Comparison of ENCODE assay signal across 19 cellular contexts in the genomic region with DNA sequence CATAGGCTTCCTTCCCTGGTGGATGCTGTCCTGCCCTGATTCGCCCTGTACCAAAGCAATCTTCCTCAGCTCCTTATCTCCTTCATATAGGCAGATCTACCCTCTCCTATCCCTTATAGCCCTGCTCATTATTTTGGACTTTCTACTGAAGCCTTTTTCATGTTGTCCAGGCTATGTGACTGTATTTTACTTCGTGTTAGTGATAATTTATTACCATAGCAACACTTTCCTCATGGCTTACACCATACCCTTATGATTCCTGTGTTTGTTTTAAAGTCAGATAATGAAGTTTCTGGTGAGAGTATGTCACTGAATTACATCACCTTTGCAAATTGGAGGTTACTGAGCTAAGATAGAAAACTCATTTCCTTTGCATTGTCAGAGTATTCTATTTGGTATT.
A peak's percentile ranks its signal among the peaks of the same experiment; 100 is the strongest.
DNase-seq lines count a peak whose midpoint lies in the region; ATAC-seq, FAIRE-seq and TF ChIP-seq lines count a peak whose summit lies in the region.
"Had no signal": no experiment of that assay in that cellular context is flagged by ENCODE, and none has a peak within 500 bp of the region (broad histone marks: within the 10 kb centered on the region; RNA-seq: fewer than 3 reads in every experiment).

No MANE protein-coding gene starts in this region.

- H3K4me2 ChIP-seq in K562 (ENCODE audit: insufficient read depth, low read length): no peak overlapping the region

- no peaks in the 10 kb centered on the region for H3K36me3 ChIP-seq in K562 (ENCODE audit: control insufficient read depth, insufficient read depth, low read length)
- H3K36me3 ChIP-seq: heart left ventricle, sigmoid colon had no signal

- H2AFZ ChIP-seq in K562 (ENCODE audit: low read depth, low read length): no peak overlapping the region

- no peak overlapping the region for H3K4me3 ChIP-seq in K562
- H3K4me3 ChIP-seq: heart left ventricle, sigmoid colon had no signal

- no peak overlapping the region for H3K4me3 Mint-ChIP-seq in activated CD8-positive, alpha-beta T cell treated with anti-CD3 and anti-CD28 coated beads for 36 hours
- no peak overlapping the region for H3K4me3 Mint-ChIP-seq in CD14-positive monocyte

- no peak for TF ChIP-seq POLR2A in K562 (conservative IDR thresholded peaks at IDR 0.05)

- in situ Hi-C loops in K562 (cut with MboI): no loop called here

- TF ChIP-seq EP300 in K562 (IDR thresholded peaks at IDR 0.05; ENCODE audit: low read length): no peak

- no peak for FAIRE-seq in K562 (lab: Jason Lieb, UNC)
- FAIRE-seq: H1, keratinocyte had no signal

- H3K27me3 Mint-ChIP-seq in activated CD8-positive, alpha-beta T cell treated with anti-CD3 and anti-CD28 coated beads for 36 hours: no peaks in the 10 kb centered on the region
- no peaks in the 10 kb centered on the region for H3K27me3 Mint-ChIP-seq in CD14-positive monocyte (ENCODE audit: low read depth in 3 of 3)

- H3K9me3 ChIP-seq in K562 (replicated peaks; ENCODE audit: control insufficient read depth, insufficient read depth, low read depth, low read length): no peaks in the 10 kb centered on the region; the same call in 1 of the 2 replicates
- H3K9me3 ChIP-seq: heart left ventricle, sigmoid colon had no signal

- TF ChIP-seq CTCF in K562 (IDR thresholded peaks at IDR 0.05 in 2 of 3, conservative IDR thresholded peaks at IDR 0.05 in 1 of 3; ENCODE audit: insufficient read depth in 2 of 3, low read depth in 1 of 3, low read length in 3 of 3) (no peak), CD14-positive monocyte (IDR thresholded peaks at IDR 0.05) (no peak)
- TF ChIP-seq CTCF in activated CD8-positive, alpha-beta T cell treated with anti-CD3 and anti-CD28 coated beads for 36 hours (IDR thresholded peaks at IDR 0.05): no peak

- WGBS in K562 (ENCODE audit: insufficient coverage, low coverage, missing lambda C conversion rate): 0% methylated on average over 2 of the region's 2 CpGs

- no peaks in the 10 kb centered on the region for H4K20me1 ChIP-seq in K562 (replicated peaks; ENCODE audit: control insufficient read depth, insufficient read depth, low read length)

- no peaks in the 10 kb centered on the region for H3K9me1 ChIP-seq in K562 (ENCODE audit: control insufficient read depth, insufficient read depth, low read length)

- no peak overlapping the region for H3K9ac ChIP-seq in K562 (ENCODE audit: insufficient read depth in 1 of 2, low read depth in 2 of 2, low read length in 2 of 2)

- H3K36me3 Mint-ChIP-seq in activated CD8-positive, alpha-beta T cell treated with anti-CD3 and anti-CD28 coated beads for 36 hours (ENCODE audit: low read depth): no peaks in the 10 kb centered on the region
- no peaks in the 10 kb centered on the region for H3K36me3 Mint-ChIP-seq in CD14-positive monocyte

- POLR2A ChIA-PET in K562 (lab: Yijun Ruan, JAX): no interaction called here
- POLR2A ChIA-PET in activated CD8-positive, alpha-beta T cell treated with anti-CD3 and anti-CD28 coated beads for 36 hours (lab: Charles Lee): no interaction called here

- peak; percentile 27 for DNase-seq in AG20443 (ENCODE audit: low spot score)
- DNase-seq in NCI-H69 (lab: John Stamatoyannopoulos, UW): peak; percentile 87
- no peak for DNase-seq in K562 (ENCODE audit: extremely low read depth in 1 of 4, low spot score in 3 of 4)
- DNase-seq in fibroblast of the conjunctiva (ENCODE audit: low read depth): peak; percentile 26
- no peak for DNase-seq in activated CD8-positive, alpha-beta T cell treated with anti-CD3 and anti-CD28 coated beads for 36 hours
- DNase-seq in CD14-positive monocyte (ENCODE audit: low spot score): no peak
- DNase-seq: activated CD4-positive, alpha-beta T cell treated with anti-CD3 and anti-CD28 coated beads, Interleukin-2, amount 50 U/mL, for 4 hours; activated T-cell treated with anti-CD3 and anti-CD28 coated beads, Interleukin-2, amount 50 U/mL, for 48 hours; GDM1; heart left ventricle; NCI-H1694; occipital lobe; sigmoid colon; stimulated activated CD4-positive, alpha-beta T cell treated with anti-CD3 and anti-CD28 coated beads, Interleukin-2, amount 100 ng/mL, for 48 hours; SW 1271 had no signal

- H3K79me2 ChIP-seq in K562 (ENCODE audit: control insufficient read depth, insufficient read depth, low read length): no peaks in the 10 kb centered on the region

- no peak overlapping the region for H3K27ac Mint-ChIP-seq in activated CD8-positive, alpha-beta T cell treated with anti-CD3 and anti-CD28 coated beads for 36 hours
- no peak overlapping the region for H3K27ac Mint-ChIP-seq in CD14-positive monocyte

- no TSS peak for BruUV-seq in K562 (replicated peaks; lab: Mats Ljungman, UMichigan)

- ATAC-seq in K562 (no peak), GM21423 (IDR thresholded peaks at IDR 0.05; ENCODE audit: unreplicated experiment) (no peak), HG03442 (IDR thresholded peaks at IDR 0.05; ENCODE audit: unreplicated experiment) (no peak)
- ATAC-seq in activated CD8-positive, alpha-beta T cell treated with anti-CD3 and anti-CD28 coated beads for 36 hours: no peak
- ATAC-seq: heart left ventricle had no signal

- no peaks in the 10 kb centered on the region for H3K9me3 Mint-ChIP-seq in activated CD8-positive, alpha-beta T cell treated with anti-CD3 and anti-CD28 coated beads for 36 hours
- H3K9me3 Mint-ChIP-seq in CD14-positive monocyte: peaks cover 0 to 3% (median 0%) of the 10 kb centered on the region in 7 donors

- intact Hi-C loops in K562 (cut with micrococcal nuclease): no loop called here
- intact Hi-C loops in activated CD8-positive, alpha-beta T cell treated with anti-CD3 and anti-CD28 coated beads for 36 hours (cut with micrococcal nuclease): no loop called here
- intact Hi-C loops in CD14-positive monocyte (cut with micrococcal nuclease): no loop called here

- H3K27me3 ChIP-seq in K562 (ENCODE audit: control insufficient read depth in 2 of 2, insufficient read depth in 2 of 2, low read length in 2 of 2): no peaks in the 10 kb centered on the region
- H3K27me3 ChIP-seq: heart left ventricle, sigmoid colon had no signal

- TF ChIP-seq RAD21 in K562 (CRISPR knock-in tag; conservative IDR thresholded peaks at IDR 0.05 in 1 of 2, IDR thresholded peaks at IDR 0.05 in 1 of 2): no peak

- H3K4me1 Mint-ChIP-seq in activated CD8-positive, alpha-beta T cell treated with anti-CD3 and anti-CD28 coated beads for 36 hours (ENCODE audit: low read depth): no peaks in the 10 kb centered on the region
- no peaks in the 10 kb centered on the region for H3K4me1 Mint-ChIP-seq in CD14-positive monocyte

- H3K4me1 ChIP-seq in K562 (replicated peaks in 1 of 2; ENCODE audit: control insufficient read depth in 2 of 2, insufficient read depth in 2 of 2, low read length in 2 of 2): no peaks in the 10 kb centered on the region
- H3K4me1 ChIP-seq: heart left ventricle, sigmoid colon had no signal

- H3K27ac ChIP-seq in K562 (ENCODE audit: extremely low read depth, low read depth, low read length): no peak overlapping the region
- H3K27ac ChIP-seq: heart left ventricle, sigmoid colon had no signal

- CTCF ChIA-PET in K562 (lab: Yijun Ruan, JAX; ENCODE audit: low intra/inter-chr PET ratio): no interaction called here
- CTCF ChIA-PET in activated CD8-positive, alpha-beta T cell treated with anti-CD3 and anti-CD28 coated beads for 36 hours (lab: Charles Lee): no interaction called here

TF ChIP-seq in K562, 482 proteins besides CTCF, POLR2A, EP300 and RAD21:
- no peak for TF ChIP-seq CEBPG (CRISPR knock-in tag; IDR thresholded peaks at IDR 0.05)
- peak; percentile 48 to 83; a peak in 2 of 4 replicates for TF ChIP-seq CEBPG (tag; conservative IDR thresholded peaks at IDR 0.05 in 1 of 2, IDR thresholded peaks at IDR 0.05 in 1 of 2)
- TF ChIP-seq PTBP1 (IDR thresholded peaks at IDR 0.05; ENCODE audit: low read depth, low read length): no peak
- TF ChIP-seq FOXJ2 (tag; IDR thresholded peaks at IDR 0.05): peak; percentile 70; the same call in 1 of the 2 replicates
- TF ChIP-seq FOXA3 (CRISPR knock-in tag; conservative IDR thresholded peaks at IDR 0.05 in 1 of 2, IDR thresholded peaks at IDR 0.05 in 1 of 2): 0 out of 4 replicates have a peak, but pooled peaks of 1 of the 2 experiments have one; percentile 24
- TF ChIP-seq DNMT1 (IDR thresholded peaks at IDR 0.05): no peak
- no peak for TF ChIP-seq NCOA2 (IDR thresholded peaks at IDR 0.05; ENCODE audit: partially characterized antibody in 2 of 2)
- peak; percentile 62; the same call in 1 of the 2 replicates for TF ChIP-seq ATF4 (CRISPR knock-in tag; IDR thresholded peaks at IDR 0.05)

Comparison
In these comparisons a context has a peak if more than half of its experiments do, and no peak if none do; other contexts are left out.
1. DNase-seq: peak in AG20443 (single experiment), NCI-H69 (single experiment) and fibroblast of the conjunctiva (single experiment); none in K562 (0 of 4), activated CD8-positive, alpha-beta T cell treated with anti-CD3 and anti-CD28 coated beads for 36 hours (single experiment) and CD14-positive monocyte (single experiment).